Comparison of ENCODE assay signal across 17 cellular contexts in the genomic region with DNA sequence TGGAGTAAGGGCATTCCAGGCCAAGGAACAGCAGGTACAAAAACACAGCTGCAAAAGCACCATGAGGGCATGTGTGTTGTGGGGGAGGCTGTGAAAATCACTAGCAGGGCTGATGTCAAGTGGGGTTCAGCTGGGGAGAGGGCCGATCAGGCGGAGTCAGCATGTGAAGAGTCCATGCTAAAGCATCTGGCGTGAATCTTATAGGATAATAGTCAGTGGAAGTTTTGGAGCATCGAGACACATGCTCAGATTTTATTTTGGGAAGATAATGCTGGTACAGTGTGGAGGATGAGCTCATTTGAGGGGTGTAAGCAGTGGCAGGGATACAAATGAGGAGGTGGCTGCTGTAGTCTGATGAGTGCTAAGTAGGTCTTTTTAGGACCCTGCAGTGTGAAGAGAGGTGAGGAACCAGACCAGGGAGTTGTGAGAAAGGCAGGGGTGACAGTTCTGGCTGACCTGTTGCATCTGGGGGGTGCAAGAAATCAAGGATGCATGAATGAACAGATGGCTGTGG.
"Had no signal": no experiment of that assay in that cellular context is flagged by ENCODE, and none has a peak within 500 bp of the region (broad histone marks: within the 10 kb centered on the region; RNA-seq: fewer than 3 reads in every experiment).

No MANE protein-coding gene starts in this region.

- H3K27me3 Mint-ChIP-seq: central memory CD8-positive, alpha-beta T cell had no signal

- DNase-seq: activated CD4-positive, alpha-beta T cell treated with anti-CD3 and anti-CD28 coated beads, Interleukin-2, amount 50 U/mL, for 4 hours; activated CD4-positive, CD25-positive, alpha-beta regulatory T cell treated with anti-CD3 and anti-CD28 coated beads, Interleukin-2, amount 50 U/mL, for 72 hours; activated effector memory CD4-positive, alpha-beta T cell treated with Interleukin-2 at 50 U/mL for 16 hours; activated T-cell treated with anti-CD3 and anti-CD28 coated beads, Interleukin-2, amount 50 U/mL, for 4 hours; amniotic stem cell; effector memory CD4-positive, alpha-beta T cell; foreskin melanocyte; mesendoderm; sigmoid colon; spleen; T-helper 1 cell; T1000; uterus had no signal

- H3K4me3 Mint-ChIP-seq: activated T-cell treated with anti-CD3 and anti-CD28 coated beads, Interleukin-2, amount 50 U/mL, for 4 hours; central memory CD8-positive, alpha-beta T cell had no signal

- H3K4me1 Mint-ChIP-seq: central memory CD8-positive, alpha-beta T cell had no signal

- H3K4me3 ChIP-seq: coronary artery, sigmoid colon, spleen, tibial nerve, uterus had no signal

- H3K27ac ChIP-seq: coronary artery, sigmoid colon, spleen, uterus had no signal

- H3K27ac Mint-ChIP-seq: activated naive CD4-positive, alpha-beta T cell treated with anti-CD3 and anti-CD28 coated beads, Interleukin-2, amount 50 U/mL, for 72 hours had no signal

- H3K36me3 ChIP-seq: uterus had no signal

- H3K27me3 ChIP-seq: sigmoid colon, spleen, tibial nerve, uterus had no signal

- ATAC-seq: activated naive CD4-positive, alpha-beta T cell treated with anti-CD3 and anti-CD28 coated beads, Interleukin-2, amount 50 U/mL, for 72 hours; activated T-cell treated with anti-CD3 and anti-CD28 coated beads, Interleukin-2, amount 50 U/mL, for 4 hours had no signal

- H3K9me3 Mint-ChIP-seq: activated naive CD4-positive, alpha-beta T cell treated with anti-CD3 and anti-CD28 coated beads, Interleukin-2, amount 50 U/mL, for 72 hours; activated T-cell treated with anti-CD3 and anti-CD28 coated beads, Interleukin-2, amount 50 U/mL, for 4 hours; central memory CD8-positive, alpha-beta T cell had no signal
